ENCODE assay signal across 24 cellular contexts in genomic region chr22:47392054-47392347, GRCh38.
DNase-seq lines count a peak whose midpoint lies in the region; ATAC-seq, FAIRE-seq and TF ChIP-seq lines count a peak whose summit lies in the region.
"Had no signal": no experiment of that assay in that cellular context is flagged by ENCODE, and none has a peak within 500 bp of the region (broad histone marks: within the 10 kb centered on the region; RNA-seq: fewer than 3 reads in every experiment).

No MANE protein-coding gene starts in this region.

- no peaks in the 10 kb centered on the region for H3K36me3 Mint-ChIP-seq in CD14-positive monocyte
- H3K36me3 Mint-ChIP-seq: CD4-positive, alpha-beta memory T cell had no signal

- H3K36me3 ChIP-seq in H1 (ENCODE audit: control insufficient read depth in 2 of 4, insufficient read depth in 4 of 4, low read length in 3 of 4) (no peaks in the 10 kb centered on the region), neuronal stem cell (replicated peaks in 1 of 2; ENCODE audit: control insufficient read depth in 2 of 2, insufficient read depth in 2 of 2, low read length in 2 of 2) (no peaks in the 10 kb centered on the region), upper lobe of right lung (no peaks in the 10 kb centered on the region), GM23248 (ENCODE audit: low read depth) (no peaks in the 10 kb centered on the region)
- H3K36me3 ChIP-seq: BE2C; BLaER1 treated with 17β-estradiol and CSF1 and Interleukin-3, amounts not matched to agents 10 nM and 100 nM; HAP-1 had no signal

- H3K56ac ChIP-seq in H1 (replicated peaks; ENCODE audit: insufficient read length, low read depth, low read length) = no peak overlapping the region

- in situ Hi-C loops in GM23248 (cut with MboI) = no loop called here

- no peaks in the 10 kb centered on the region for H4K20me1 ChIP-seq in H1 (replicated peaks in 1 of 2; ENCODE audit: control insufficient read depth in 1 of 2, insufficient read depth in 2 of 2, low read length in 2 of 2)
- H4K20me1 ChIP-seq in GM23248 (ENCODE audit: insufficient read depth) = no peaks in the 10 kb centered on the region
- H4K20me1 ChIP-seq: BLaER1 treated with 17β-estradiol and CSF1 and Interleukin-3, amounts not matched to agents 10 nM and 100 nM had no signal

- no peak overlapping the region for H3K4me3 ChIP-seq in H1 (ENCODE audit: extremely low read depth in 1 of 4, insufficient read depth in 2 of 4, low read depth in 3 of 4, low read length in 4 of 4)
- H3K4me3 ChIP-seq in neuronal stem cell (ENCODE audit: low read length in 2 of 2) = peak overlapping the region in 1 of 2 donors; percentile 73
- H3K4me3 ChIP-seq in upper lobe of right lung = no peak overlapping the region
- H3K4me3 ChIP-seq in GM23248 = no peak overlapping the region
- H3K4me3 ChIP-seq: A549; BLaER1 treated with 17β-estradiol and CSF1 and Interleukin-3, amounts not matched to agents 10 nM and 100 nM; GM23338; HAP-1 had no signal

- H3K4me2 ChIP-seq in H1 (ENCODE audit: insufficient read depth in 1 of 2, low read depth in 2 of 2, low read length in 2 of 2) = no peak overlapping the region
- no peak overlapping the region for H3K4me2 ChIP-seq in neuronal stem cell (ENCODE audit: insufficient read depth, low read length, poor library complexity, severe bottlenecking)
- no peak overlapping the region for H3K4me2 ChIP-seq in GM23248 (ENCODE audit: unreplicated experiment)
- H3K4me2 ChIP-seq: A549; BLaER1 treated with 17β-estradiol and CSF1 and Interleukin-3, amounts not matched to agents 10 nM and 100 nM; GM23338 had no signal

- H3K27me3 Mint-ChIP-seq in CD14-positive monocyte (ENCODE audit: low read depth in 3 of 3) = peaks cover 0 to 5% (median 1%) of the 10 kb centered on the region in 3 donors

- H3K4me1 Mint-ChIP-seq in CD14-positive monocyte = no peaks in the 10 kb centered on the region
- H3K4me1 Mint-ChIP-seq: CD4-positive, alpha-beta memory T cell; GM23338 had no signal

- no peak for TF ChIP-seq POLR2A in H1 (IDR thresholded peaks at IDR 0.05; ENCODE audit: control extremely low read depth in 1 of 2, low read depth in 2 of 2, low read length in 2 of 2)

- H2BK120ac ChIP-seq in H1 (replicated peaks; ENCODE audit: low read depth, low read length) (no peak overlapping the region), neuronal stem cell (ENCODE audit: low read depth, low read length) (no peak overlapping the region)

- ATAC-seq in upper lobe of right lung = no peak
- ATAC-seq in GM21529 (IDR thresholded peaks at IDR 0.05; ENCODE audit: unreplicated experiment) = no peak
- no peak for ATAC-seq in HG02970 (IDR thresholded peaks at IDR 0.05; ENCODE audit: low FRiP score, unreplicated experiment)
- ATAC-seq: A549, GM23338 had no signal

- H3K14ac ChIP-seq in H1 (ENCODE audit: insufficient read length) (no peak overlapping the region), neuronal stem cell (ENCODE audit: low read length) (peak overlapping the region; percentile 87)

- no peak overlapping the region for H2BK20ac ChIP-seq in H1 (ENCODE audit: low read length)

- H3K9me3 Mint-ChIP-seq in CD14-positive monocyte = no peaks in the 10 kb centered on the region
- H3K9me3 Mint-ChIP-seq: CD4-positive, alpha-beta memory T cell had no signal

- H3K23me2 ChIP-seq in H1 (ENCODE audit: low read depth, low read length) = 0 out of 2 replicates have a peak, but pooled peaks cover 2% of the 10 kb centered on the region

- H3K79me1 ChIP-seq in H1 (ENCODE audit: low read depth, low read length) (no peaks in the 10 kb centered on the region), neuronal stem cell (ENCODE audit: low read depth, low read length) (no peaks in the 10 kb centered on the region)

- no peak overlapping the region for H2AFZ ChIP-seq in H1 (ENCODE audit: low read length)
- H2AFZ ChIP-seq in neuronal stem cell (ENCODE audit: low read length) = no peak overlapping the region
- H2AFZ ChIP-seq in GM23248 = no peak overlapping the region
- H2AFZ ChIP-seq: GM23338 had no signal

- H3K27ac ChIP-seq in H1 (ENCODE audit: low read depth, low read length) (no peak overlapping the region), neuronal stem cell (replicated peaks; ENCODE audit: low read length) (no peak overlapping the region), upper lobe of right lung (no peak overlapping the region), GM23248 (no peak overlapping the region)
- H3K27ac ChIP-seq: A549; BLaER1 treated with 17β-estradiol and CSF1 and Interleukin-3, amounts not matched to agents 10 nM and 100 nM had no signal

- no peak overlapping the region for H2AK5ac ChIP-seq in H1 (ENCODE audit: low read depth, low read length)
- H2AK5ac ChIP-seq in neuronal stem cell (ENCODE audit: low read depth, low read length) = no peak overlapping the region

- H2BK12ac ChIP-seq in H1 (ENCODE audit: low read depth, low read length) (no peak overlapping the region), neuronal stem cell (ENCODE audit: low read length) (no peak overlapping the region)

- 69% methylated on average over 10 of the region's 11 CpGs; no CpG with 5 or more reads in 1 of the 2 experiments for WGBS in H1 (ENCODE audit: extremely low coverage in 1 of 2, insufficient coverage in 1 of 2, insufficient read length in 1 of 2, insufficient replicate concordance in 2 of 2, low coverage in 1 of 2, low lambda C conversion rate in 2 of 2, missing lambda C conversion rate in 1 of 2), 2 experiments
- WGBS in neuronal stem cell (ENCODE audit: extremely low coverage in 2 of 2, insufficient read length in 2 of 2, insufficient replicate concordance in 1 of 2), 2 donors = 100% methylated on average over 4 of the region's 11 CpGs; no CpG with 5 or more reads in 1 of the 2 donors
- 65% methylated on average over 11 of the region's 11 CpGs for WGBS in GM23248 (ENCODE audit: low coverage in 1 of 2, low lambda C conversion rate in 2 of 2, missing lambda C conversion rate in 2 of 2), 2 experiments

- H2BK15ac ChIP-seq in H1 (ENCODE audit: low read length) (no peak overlapping the region), neuronal stem cell (ENCODE audit: low read length) (no peak overlapping the region)

- H3K18ac ChIP-seq in H1 (ENCODE audit: extremely low read depth, low read length) = no peak overlapping the region
- H3K18ac ChIP-seq in neuronal stem cell (ENCODE audit: low read length) = no peak overlapping the region

- no peak overlapping the region for H3K9ac ChIP-seq in H1 (replicated peaks in 1 of 4; ENCODE audit: extremely low read depth in 1 of 4, low read depth in 3 of 4, low read length in 3 of 4)
- peak overlapping the region; percentile 63 for H3K9ac ChIP-seq in neuronal stem cell (ENCODE audit: low read depth, low read length, poor library complexity)
- H3K9ac ChIP-seq in GM23248 = no peak overlapping the region
- H3K9ac ChIP-seq: BLaER1 treated with 17β-estradiol and CSF1 and Interleukin-3, amounts not matched to agents 10 nM and 100 nM had no signal

- H3K9me3 ChIP-seq in H1 (ENCODE audit: insufficient read depth in 2 of 2, low read depth in 1 of 2, low read length in 1 of 2) (peaks cover 80 to 99% of the 10 kb centered on the region in 2 experiments), neuronal stem cell (replicated peaks in 1 of 2; ENCODE audit: control insufficient read depth in 2 of 2, insufficient read depth in 1 of 2, low read depth in 1 of 2, low read length in 2 of 2) (peaks cover 0 to 90% of the 10 kb centered on the region in 2 donors), upper lobe of right lung (no peaks in the 10 kb centered on the region), GM23248 (ENCODE audit: low read depth) (no peaks in the 10 kb centered on the region)
- H3K9me3 ChIP-seq: A549; BE2C; BLaER1 treated with 17β-estradiol and CSF1 and Interleukin-3, amounts not matched to agents 10 nM and 100 nM; HAP-1 had no signal

- H4K8ac ChIP-seq in H1 (ENCODE audit: extremely low read depth, insufficient read depth, low read length) (no peak overlapping the region), neuronal stem cell (ENCODE audit: low read depth, low read length) (no peak overlapping the region)

- no peak for FAIRE-seq in H1 (lab: Jason Lieb, UNC)
- FAIRE-seq: A549, GM18507, H54 had no signal

- H2BK5ac ChIP-seq in H1 (ENCODE audit: low read depth, low read length) (no peak overlapping the region), neuronal stem cell (ENCODE audit: low read length) (no peak overlapping the region)

- TF ChIP-seq RAD21 in H1 (IDR thresholded peaks at IDR 0.05 in 1 of 2, conservative IDR thresholded peaks at IDR 0.05 in 1 of 2; ENCODE audit: low read depth in 2 of 2, low read length in 2 of 2) = no peak

- H3K23ac ChIP-seq in H1 (ENCODE audit: insufficient read length) (no peak overlapping the region), neuronal stem cell (ENCODE audit: low read depth, low read length, poor library complexity) (peak overlapping the region; percentile 58)

- H3K4me1 ChIP-seq in H1 (replicated peaks in 1 of 4; ENCODE audit: control insufficient read depth in 3 of 4, insufficient read depth in 4 of 4, low read length in 3 of 4) (no peaks in the 10 kb centered on the region), neuronal stem cell (ENCODE audit: control insufficient read depth in 2 of 2, insufficient read depth in 1 of 2, low read depth in 1 of 2, low read length in 2 of 2) (no peaks in the 10 kb centered on the region), upper lobe of right lung (no peaks in the 10 kb centered on the region), GM23248 (ENCODE audit: insufficient read depth) (no peaks in the 10 kb centered on the region)
- H3K4me1 ChIP-seq: A549, BE2C, HAP-1 had no signal

- no peak overlapping the region for H3K4me3 Mint-ChIP-seq in CD14-positive monocyte
- H3K4me3 Mint-ChIP-seq: CD4-positive, alpha-beta memory T cell; GM23338; HFFc6 had no signal

- POLR2A ChIA-PET in H1 (lab: Charles Lee; ENCODE audit: partially characterized antibody) = no interaction called here

- H3K4ac ChIP-seq in H1 (replicated peaks; ENCODE audit: insufficient read length, low read depth, low read length) = no peak overlapping the region
- no peak overlapping the region for H3K4ac ChIP-seq in neuronal stem cell (ENCODE audit: low read length)

- no peak overlapping the region for H4K5ac ChIP-seq in H1 (ENCODE audit: insufficient read length, low read depth, low read length)

- no peaks in the 10 kb centered on the region for H3K27me3 ChIP-seq in H1 (replicated peaks in 1 of 4; ENCODE audit: control insufficient read depth in 3 of 4, extremely low read depth in 1 of 4, insufficient read depth in 3 of 4, low read length in 3 of 4)
- peaks cover 0 to 2% (median 0%) of the 10 kb centered on the region in 3 experiments for H3K27me3 ChIP-seq in neuronal stem cell (ENCODE audit: control insufficient read depth in 3 of 3, insufficient read depth in 3 of 3, low read depth in 1 of 3, low read length in 3 of 3)
- no peaks in the 10 kb centered on the region for H3K27me3 ChIP-seq in upper lobe of right lung
- H3K27me3 ChIP-seq in GM23248 (replicated peaks; ENCODE audit: insufficient read depth) = no peaks in the 10 kb centered on the region
- H3K27me3 ChIP-seq: BE2C; BLaER1 treated with 17β-estradiol and CSF1 and Interleukin-3, amounts not matched to agents 10 nM and 100 nM had no signal

- no peak overlapping the region for H3K27ac Mint-ChIP-seq in CD14-positive monocyte
- H3K27ac Mint-ChIP-seq: CD4-positive, alpha-beta memory T cell; GM23338; HFFc6 had no signal

- H4K91ac ChIP-seq in H1 (replicated peaks; ENCODE audit: insufficient read length, low read length) (peak overlapping the region; percentile 54), neuronal stem cell (ENCODE audit: low read depth, low read length, poor library complexity) (no peak overlapping the region)

- H3K9me2 ChIP-seq in GM23248 (ENCODE audit: insufficient read depth) = no peaks in the 10 kb centered on the region

- CTCF ChIA-PET in H1 (lab: Charles Lee; ENCODE audit: partially characterized antibody) = no interaction called here

- no peak for TF ChIP-seq EP300 in H1 (IDR thresholded peaks at IDR 0.05; ENCODE audit: borderline replicate concordance in 1 of 2, low read depth in 2 of 2, low read length in 2 of 2)

- H3K79me2 ChIP-seq in H1 (ENCODE audit: control insufficient read depth in 1 of 2, insufficient read depth in 2 of 2, low read length in 2 of 2) (no peaks in the 10 kb centered on the region), GM23248 (ENCODE audit: insufficient read depth) (no peaks in the 10 kb centered on the region)

- DNase-seq in CD14-positive monocyte (ENCODE audit: low spot score) (peak; percentile 3), H1 (ENCODE audit: low read depth in 1 of 2, low spot score in 2 of 2) (no peak), neuronal stem cell (ENCODE audit: low spot score) (no peak), upper lobe of right lung (peak; percentile 56), GM23248 (no peak)
- DNase-seq: 8988T; ACHN; AML-193; BE2C; Calu3; CD4-positive, alpha-beta memory T cell; COR-L47; DMS53; DMS79 treated with DMSO at 0.1 percent for 48 hours; GF-D8; HFFc6 had no signal

- intact Hi-C loops in CD14-positive monocyte (cut with micrococcal nuclease) (no loop called here), upper lobe of right lung (cut with DNase I) (no loop called here)

- no peaks in the 10 kb centered on the region for H3F3A ChIP-seq in GM23248 (ENCODE audit: insufficient read depth)

- TF ChIP-seq CTCF in CD14-positive monocyte (IDR thresholded peaks at IDR 0.05) (no peak), H1 (IDR thresholded peaks at IDR 0.05; ENCODE audit: control extremely low read depth in 1 of 3, insufficient read depth in 1 of 3, low read depth in 1 of 3, low read length in 3 of 3) (no peak), upper lobe of right lung (IDR thresholded peaks at IDR 0.05) (no peak)

Comparison
In these comparisons a context has a peak if more than half of its experiments do, and no peak if none do; other contexts are left out.
1. DNase-seq: peak in CD14-positive monocyte (single experiment) and upper lobe of right lung (single experiment); none in H1 (0 of 2), neuronal stem cell (single experiment) and GM23248 (single experiment).